ENCODE assay signal across 8 cellular contexts in the genomic region with DNA sequence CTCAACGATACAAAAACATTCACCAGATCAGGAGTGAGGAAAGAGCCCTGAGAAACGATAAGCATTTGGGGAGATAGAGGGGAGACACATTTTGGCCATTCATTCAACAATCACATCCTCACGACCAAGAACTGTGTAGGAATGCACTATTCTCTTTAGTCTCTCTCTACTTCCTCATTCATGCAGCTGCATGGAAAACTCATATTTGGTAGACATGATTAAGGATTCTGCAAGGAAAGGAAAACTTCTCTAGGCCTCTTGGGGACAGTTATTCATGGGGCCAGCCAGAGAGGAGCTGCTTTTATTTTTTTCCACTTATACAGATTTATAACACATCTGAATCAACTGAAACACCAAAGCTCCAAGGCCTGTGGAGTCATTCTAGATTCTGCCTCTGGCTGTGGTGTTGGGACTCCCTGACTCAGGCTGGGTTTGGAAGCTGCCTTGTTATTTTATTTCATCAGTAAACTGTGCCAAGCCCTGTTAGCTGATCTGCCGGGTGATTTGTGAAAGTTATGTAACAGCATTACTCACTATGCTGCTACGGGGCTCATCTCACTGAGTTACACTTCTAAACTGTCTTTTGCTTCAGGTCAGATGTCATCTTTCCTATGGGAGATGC.
DNase-seq lines count a peak whose midpoint lies in the region; ATAC-seq and TF ChIP-seq lines count a peak whose summit lies in the region.

No MANE protein-coding gene starts in this region.

- no peaks in the 10 kb centered on the region for H3K9me3 ChIP-seq in neutrophil

- H3K4me3 ChIP-seq in neutrophil (ENCODE audit: low read depth in 1 of 2, low read length in 1 of 2) = no peak overlapping the region

- CTCF ChIA-PET in activated CD8-positive, alpha-beta T cell treated with anti-CD3 and anti-CD28 coated beads for 36 hours (lab: Charles Lee) = no interaction called here

- ATAC-seq in HG03565 (IDR thresholded peaks at IDR 0.05; ENCODE audit: unreplicated experiment) = no peak
- ATAC-seq in activated CD8-positive, alpha-beta T cell treated with anti-CD3 and anti-CD28 coated beads for 36 hours = no peak

- peaks cover 10% of the 10 kb centered on the region for H3K9me3 Mint-ChIP-seq in T-helper 2 cell treated with Interferon-gamma antibody and Interleukin-4, amounts not matched to agents 5 μg/mL and 100 μg/mL, for 36 hours
- peaks cover 4% of the 10 kb centered on the region for H3K9me3 Mint-ChIP-seq in activated CD8-positive, alpha-beta T cell treated with anti-CD3 and anti-CD28 coated beads for 36 hours

- H3K27me3 ChIP-seq in neutrophil = no peaks in the 10 kb centered on the region

- POLR2A ChIA-PET in activated CD8-positive, alpha-beta T cell treated with anti-CD3 and anti-CD28 coated beads for 36 hours (lab: Charles Lee) = interaction anchor here (0.6 kb wide), 1 partner anchor 82 kb away, joined by 3 read pairs; no protein-coding TSS in a partner anchor

- H3K27ac ChIP-seq in C4-2B (peak overlapping the region; percentile 19; the same call in 1 of the 2 replicates), neutrophil (peak overlapping the region; percentile 55)

- H3K4me1 ChIP-seq in neutrophil (ENCODE audit: control insufficient read depth in 1 of 2, insufficient read depth in 1 of 2, low read depth in 1 of 2, low read length in 1 of 2) = no peaks in the 10 kb centered on the region

- intact Hi-C loops in activated CD8-positive, alpha-beta T cell treated with anti-CD3 and anti-CD28 coated beads for 36 hours (cut with micrococcal nuclease) = no loop called here

- no peak overlapping the region for H3K4me3 Mint-ChIP-seq in T-helper 2 cell treated with Interferon-gamma antibody and Interleukin-4, amounts not matched to agents 5 μg/mL and 100 μg/mL, for 36 hours
- no peak overlapping the region for H3K4me3 Mint-ChIP-seq in activated CD8-positive, alpha-beta T cell treated with anti-CD3 and anti-CD28 coated beads for 36 hours

- H3K27me3 Mint-ChIP-seq in T-helper 2 cell treated with Interferon-gamma antibody and Interleukin-4, amounts not matched to agents 5 μg/mL and 100 μg/mL, for 36 hours (ENCODE audit: low read depth) = no peaks in the 10 kb centered on the region
- H3K27me3 Mint-ChIP-seq in activated CD8-positive, alpha-beta T cell treated with anti-CD3 and anti-CD28 coated beads for 36 hours = no peaks in the 10 kb centered on the region

- TF ChIP-seq CTCF in C4-2B (conservative IDR thresholded peaks at IDR 0.05) = no peak
- TF ChIP-seq CTCF in neutrophil (IDR thresholded peaks at IDR 0.05) = no peak
- no peak for TF ChIP-seq CTCF in activated CD8-positive, alpha-beta T cell treated with anti-CD3 and anti-CD28 coated beads for 36 hours (IDR thresholded peaks at IDR 0.05)

- peaks cover 19% of the 10 kb centered on the region for H3K4me1 Mint-ChIP-seq in T-helper 2 cell treated with Interferon-gamma antibody and Interleukin-4, amounts not matched to agents 5 μg/mL and 100 μg/mL, for 36 hours (ENCODE audit: low read depth)
- peaks cover 12% of the 10 kb centered on the region for H3K4me1 Mint-ChIP-seq in activated CD8-positive, alpha-beta T cell treated with anti-CD3 and anti-CD28 coated beads for 36 hours (ENCODE audit: low read depth)

- H3K36me3 ChIP-seq in neutrophil = peaks cover 9% of the 10 kb centered on the region

- DNase-seq in NOMO-1 (lab: John Stamatoyannopoulos, UW; ENCODE audit: unreplicated experiment in 2 of 2) = peak; percentile 42 to 72
- peak; percentile 81 for DNase-seq in epidermal melanocyte (ENCODE audit: insufficient read length, low spot score)
- no peak for DNase-seq in T-helper 2 cell treated with Interferon-gamma antibody and Interleukin-4, amounts not matched to agents 5 μg/mL and 100 μg/mL, for 36 hours (ENCODE audit: low spot score)
- DNase-seq in activated CD8-positive, alpha-beta T cell treated with anti-CD3 and anti-CD28 coated beads for 36 hours = no peak
- no peak for DNase-seq in cortex of kidney (lab: John Stamatoyannopoulos, UW)

- H3K27ac Mint-ChIP-seq in T-helper 2 cell treated with Interferon-gamma antibody and Interleukin-4, amounts not matched to agents 5 μg/mL and 100 μg/mL, for 36 hours = no peak overlapping the region
- H3K27ac Mint-ChIP-seq in activated CD8-positive, alpha-beta T cell treated with anti-CD3 and anti-CD28 coated beads for 36 hours = no peak overlapping the region

- H3K36me3 Mint-ChIP-seq in T-helper 2 cell treated with Interferon-gamma antibody and Interleukin-4, amounts not matched to agents 5 μg/mL and 100 μg/mL, for 36 hours (ENCODE audit: low read depth) = peaks cover 31% of the 10 kb centered on the region
- peaks cover 10% of the 10 kb centered on the region for H3K36me3 Mint-ChIP-seq in activated CD8-positive, alpha-beta T cell treated with anti-CD3 and anti-CD28 coated beads for 36 hours (ENCODE audit: low read depth)

Comparison
In these comparisons a context has a peak if more than half of its experiments do, and no peak if none do; other contexts are left out.
1. DNase-seq: peak in NOMO-1 (2 of 2) and epidermal melanocyte (single experiment); none in T-helper 2 cell treated with Interferon-gamma antibody and Interleukin-4, amounts not matched to agents 5 μg/mL and 100 μg/mL, for 36 hours (single experiment), activated CD8-positive, alpha-beta T cell treated with anti-CD3 and anti-CD28 coated beads for 36 hours (single experiment) and cortex of kidney (single experiment).